In genomic region chr11:89648996-89649395, GRCh38 we compare ENCODE assay signal across 5 cellular contexts.
DNase-seq lines count a peak whose midpoint lies in the region; ATAC-seq, FAIRE-seq and TF ChIP-seq lines count a peak whose summit lies in the region.
"Not testable (repeated sequence)": the region's sequence is repeated elsewhere in the genome, so short reads cannot be mapped to it uniquely, and the experiment has no call there.

No MANE protein-coding gene starts in this region.

- intact Hi-C loops in left colon (cut with DNase I, micrococcal nuclease); pancreas (cut with DNase I): not testable (repeated sequence)

- peak; percentile 52 for DNase-seq in LNCaP clone FGC (ENCODE audit: low read depth)
- DNase-seq in left colon, pancreas: not testable (repeated sequence)

- H3K4me3 ChIP-seq in LNCaP clone FGC (ENCODE audit: low read depth, low read length); pancreas: not testable (repeated sequence)

- H3K27ac ChIP-seq in 22Rv1 = peak overlapping the region; percentile 63
- H3K27ac ChIP-seq in pancreas = not testable (repeated sequence)

- peak; percentile 88 for ATAC-seq in left colon
- not testable (repeated sequence) for ATAC-seq in pancreas

- not testable (repeated sequence) for H3K36me3 ChIP-seq in pancreas

- WGBS in pancreas, 2 donors = 78 to 86% methylated on average over 5 of the region's 5 CpGs

- not testable (repeated sequence) for H3K4me1 ChIP-seq in pancreas

- not testable (repeated sequence) for H3K27me3 ChIP-seq in pancreas

- TF ChIP-seq CTCF in 22Rv1 (IDR thresholded peaks at IDR 0.05); LNCaP clone FGC (IDR thresholded peaks at IDR 0.05; ENCODE audit: control insufficient read depth, extremely low read depth, insufficient read depth); pancreas (IDR thresholded peaks at IDR 0.05): not testable (repeated sequence)

- FAIRE-seq in colon (lab: Jason Lieb, UNC) = peak; percentile 99
- FAIRE-seq in pancreas (lab: Jason Lieb, UNC) = peak; percentile 96

- H3K9me3 ChIP-seq in pancreas = not testable (repeated sequence)
